Comparison of ENCODE assay signal across 12 cellular contexts in genomic region chr15:64847876-64848716, GRCh38. TPM values are rescaled to one million over a fixed set of nuclear protein-coding genes. Genes with fewer than 3 reads are reported as not detected.
DNase-seq lines count a peak whose midpoint lies in the region; ATAC-seq, FAIRE-seq and TF ChIP-seq lines count a peak whose summit lies in the region.
"Had no signal": no experiment of that assay in that cellular context is flagged by ENCODE, and none has a peak within 500 bp of the region (broad histone marks: within the 10 kb centered on the region; RNA-seq: fewer than 3 reads in every experiment).

No MANE protein-coding gene starts in this region.

- peaks cover 60% of the 10 kb centered on the region for H3K79me2 ChIP-seq in keratinocyte (ENCODE audit: control insufficient read depth, insufficient read depth, low read length)

- peak overlapping the region; percentile 73 for H3K4me2 ChIP-seq in keratinocyte (ENCODE audit: control insufficient read depth, extremely low read depth, insufficient read depth, low read depth, low read length)

- H3K4me3 ChIP-seq in keratinocyte (ENCODE audit: control insufficient read depth in 2 of 3, extremely low read depth in 1 of 3, insufficient read depth in 2 of 3, low read depth in 1 of 3, low read length in 3 of 3) (no peak overlapping the region), brain microvascular endothelial cell (ENCODE audit: low read depth, low read length) (no peak overlapping the region)

- dilution Hi-C loops in keratinocyte (cut with MboI; ENCODE audit: extremely low pct_ligation_motif_present, low sequenced_read_pairs), result no loop called here

- no peaks in the 10 kb centered on the region for H3K27me3 ChIP-seq in keratinocyte (ENCODE audit: control insufficient read depth, extremely low read depth, insufficient read depth, low read length)
- no peaks in the 10 kb centered on the region for H3K27me3 ChIP-seq in brain microvascular endothelial cell (replicated peaks)

- peaks cover 4% of the 10 kb centered on the region for H3K9me1 ChIP-seq in keratinocyte (ENCODE audit: control insufficient read depth, extremely low read depth, insufficient read depth, low read length)

- peaks cover 51% of the 10 kb centered on the region for H3K4me1 Mint-ChIP-seq in activated CD4-positive, alpha-beta T cell treated with anti-CD3 and anti-CD28 coated beads for 36 hours
- peaks cover 48 to 73% (median 67%) of the 10 kb centered on the region in 3 donors for H3K4me1 Mint-ChIP-seq in T-cell
- H3K4me1 Mint-ChIP-seq in stimulated activated memory B cell treated with anti-CD40 and anti-IgM and Interleukin-4, amounts not matched to agents 10 μg/mL and 1 μg/mL and 100 μg/mL, for 72 hours, result peaks cover 77% of the 10 kb centered on the region

- peaks cover 18% of the 10 kb centered on the region for H3K36me3 Mint-ChIP-seq in activated CD4-positive, alpha-beta T cell treated with anti-CD3 and anti-CD28 coated beads for 36 hours (ENCODE audit: low read depth)
- H3K36me3 Mint-ChIP-seq in T-cell, result peaks cover 23% of the 10 kb centered on the region
- peaks cover 33% of the 10 kb centered on the region for H3K36me3 Mint-ChIP-seq in stimulated activated memory B cell treated with anti-CD40 and anti-IgM and Interleukin-4, amounts not matched to agents 10 μg/mL and 1 μg/mL and 100 μg/mL, for 72 hours

- no peaks in the 10 kb centered on the region for H3K27me3 Mint-ChIP-seq in activated CD4-positive, alpha-beta T cell treated with anti-CD3 and anti-CD28 coated beads for 36 hours
- H3K27me3 Mint-ChIP-seq in T-cell, result no peaks in the 10 kb centered on the region
- no peaks in the 10 kb centered on the region for H3K27me3 Mint-ChIP-seq in stimulated activated memory B cell treated with anti-CD40 and anti-IgM and Interleukin-4, amounts not matched to agents 10 μg/mL and 1 μg/mL and 100 μg/mL, for 72 hours

- H3K9me3 ChIP-seq in keratinocyte (ENCODE audit: control insufficient read depth, low read depth, low read length), result no peaks in the 10 kb centered on the region

- H3K27ac ChIP-seq in keratinocyte (ENCODE audit: control insufficient read depth, insufficient read depth, low read length) (peak overlapping the region; percentile 29), brain microvascular endothelial cell (no peak overlapping the region)

- H2AFZ ChIP-seq in keratinocyte (ENCODE audit: control insufficient read depth, low read length), result no peak overlapping the region

- no peaks in the 10 kb centered on the region for H4K20me1 ChIP-seq in keratinocyte (ENCODE audit: control insufficient read depth, extremely low read depth, insufficient read depth, low read length)

- ATAC-seq in activated CD4-positive, alpha-beta T cell treated with anti-CD3 and anti-CD28 coated beads for 36 hours, result no peak
- ATAC-seq in T-cell (replicated peaks in 1 of 4) (no peak), sciatic nerve (no peak)
- no peak for ATAC-seq in stimulated activated memory B cell treated with anti-CD40 and anti-IgM and Interleukin-4, amounts not matched to agents 10 μg/mL and 1 μg/mL and 100 μg/mL, for 72 hours

- peaks cover 61% of the 10 kb centered on the region for H3K4me1 ChIP-seq in keratinocyte (ENCODE audit: control insufficient read depth, extremely low read depth, insufficient read depth, low read length)

- FAIRE-seq in keratinocyte (lab: Jason Lieb, UNC), result no peak

- H3K4me3 Mint-ChIP-seq in activated CD4-positive, alpha-beta T cell treated with anti-CD3 and anti-CD28 coated beads for 36 hours, result no peak overlapping the region
- H3K4me3 Mint-ChIP-seq in T-cell, result no peak overlapping the region
- H3K4me3 Mint-ChIP-seq in stimulated activated memory B cell treated with anti-CD40 and anti-IgM and Interleukin-4, amounts not matched to agents 10 μg/mL and 1 μg/mL and 100 μg/mL, for 72 hours, result no peak overlapping the region

- TF ChIP-seq CTCF in keratinocyte (optimal IDR thresholded peaks at IDR 0.05 in 1 of 3, IDR thresholded peaks at IDR 0.05 in 1 of 3, conservative IDR thresholded peaks at IDR 0.05 in 1 of 3; ENCODE audit: extremely low read depth in 1 of 3, insufficient read depth in 2 of 3, low read length in 3 of 3) (no peak), brain microvascular endothelial cell (IDR thresholded peaks at IDR 0.05; ENCODE audit: low read depth, low read length, missing control alignments) (no peak)

- no peak overlapping the region for H3K9ac ChIP-seq in keratinocyte (ENCODE audit: control insufficient read depth, extremely low read depth, insufficient read depth, low read length)

- in situ Hi-C loops in brain microvascular endothelial cell (cut with HindIII; ENCODE audit: low pct_ligation_motif_present, low sequenced_read_pairs), result no loop called here

- H3K9me3 Mint-ChIP-seq in activated CD4-positive, alpha-beta T cell treated with anti-CD3 and anti-CD28 coated beads for 36 hours (ENCODE audit: low read depth), result no peaks in the 10 kb centered on the region
- H3K9me3 Mint-ChIP-seq in T-cell, result no peaks in the 10 kb centered on the region
- no peaks in the 10 kb centered on the region for H3K9me3 Mint-ChIP-seq in stimulated activated memory B cell treated with anti-CD40 and anti-IgM and Interleukin-4, amounts not matched to agents 10 μg/mL and 1 μg/mL and 100 μg/mL, for 72 hours

- CTCF ChIA-PET in activated CD4-positive, alpha-beta T cell treated with anti-CD3 and anti-CD28 coated beads for 36 hours (lab: Charles Lee), result interaction anchor here (0.7 kb wide), 1 partner anchor 13 kb away, joined by 4 read pairs; no protein-coding TSS in a partner anchor
- CTCF ChIA-PET in T-cell (lab: Charles Lee), result interaction anchor here (0.5 to 1.2 kb wide), 3 partner anchors 22 to 320 kb away, joined by 3 to 5 read pairs (median 3); partner anchors contain the start of gene PIF1 (in 1 of the 2)

- POLR2A ChIA-PET in activated CD4-positive, alpha-beta T cell treated with anti-CD3 and anti-CD28 coated beads for 36 hours (lab: Charles Lee), result interaction anchor here (0.6 kb wide), 1 partner anchor 664 kb away, joined by 3 read pairs; no protein-coding TSS in a partner anchor
- POLR2A ChIA-PET in T-cell (lab: Charles Lee), result interaction anchor here in 1 of 2 donors (0.5 kb wide), 1 partner anchor 33 kb away, joined by 3 read pairs; no protein-coding TSS in a partner anchor

- intact Hi-C loops in activated CD4-positive, alpha-beta T cell treated with anti-CD3 and anti-CD28 coated beads for 36 hours (cut with DNase I, micrococcal nuclease), result no loop called here
- intact Hi-C loops in sciatic nerve (cut with DNase I), result no loop called here

- peak overlapping the region; percentile 22 for H3K27ac Mint-ChIP-seq in activated CD4-positive, alpha-beta T cell treated with anti-CD3 and anti-CD28 coated beads for 36 hours
- H3K27ac Mint-ChIP-seq in T-cell, result peak overlapping the region; percentile 3 to 59
- H3K27ac Mint-ChIP-seq in stimulated activated memory B cell treated with anti-CD40 and anti-IgM and Interleukin-4, amounts not matched to agents 10 μg/mL and 1 μg/mL and 100 μg/mL, for 72 hours, result peak overlapping the region; percentile 76

- no peak for DNase-seq in activated CD4-positive, alpha-beta T cell treated with anti-CD3 and anti-CD28 coated beads for 36 hours
- DNase-seq in activated CD4-positive, alpha-beta T cell treated with anti-CD3 and anti-CD28 coated beads, Interleukin-2, amount 50 U/mL, for 48 hours, result no peak
- DNase-seq in T-cell (no peak), keratinocyte (ENCODE audit: low read depth, low spot score) (no peak), brain microvascular endothelial cell (no peak), sciatic nerve (ENCODE audit: low spot score) (no peak), HuH-7.5 (ENCODE audit: low spot score) (no peak)
- DNase-seq: 8988T; effector memory CD4-positive, alpha-beta T cell; NCI-H1417 treated with DMSO at 0.1 percent for 48 hours; NCI-H345 had no signal

- H3K36me3 ChIP-seq in keratinocyte (ENCODE audit: control insufficient read depth in 2 of 2, extremely low read depth in 1 of 2, insufficient read depth in 2 of 2, low read length in 2 of 2), result peaks cover 0 to 11% of the 10 kb centered on the region in 2 experiments
- peaks cover 18% of the 10 kb centered on the region for H3K36me3 ChIP-seq in brain microvascular endothelial cell (replicated peaks)

RNA-seq across cellular contexts. Expression of gene PLEKHO2, which starts 6.4 kb away (rescaled TPM):
- 10 to 100 TPM; 11.4 to 13.3 TPM for total RNA-seq in activated CD4-positive, alpha-beta T cell treated with anti-CD3 and anti-CD28 coated beads for 36 hours
- total RNA-seq in T-cell (10 to 100 TPM in 4 of 5 donors, 1 to 10 TPM in 1; 9.2 to 22.7 (median 17.1) TPM), sciatic nerve (62.9 TPM)
- 8.8 to 12.0 TPM (median 11.2 TPM) in 3 replicates for polyA plus RNA-seq in keratinocyte
- 1.0 TPM for polyA plus RNA-seq in keratinocyte (2011; ENCODE audit: low read depth)
- polyA plus RNA-seq in keratinocyte (2011; cell fraction: cytosol; rRNA removed), result 8.1 and 9.4 TPM in 2 replicates
- polyA plus RNA-seq in keratinocyte (2011; cell fraction: nucleus; rRNA removed), result 14.6 and 17.0 TPM in 2 replicates
- 4.9 and 11.6 TPM in 2 replicates for polyA plus RNA-seq in keratinocyte (2012; ENCODE audit: low replicate concordance)
- polyA minus RNA-seq in keratinocyte, result 11.8 to 17.8 TPM (median 12.1 TPM) in 3 replicates
- polyA minus RNA-seq in keratinocyte (2011; cell fraction: cytosol; rRNA and poly(A)+ RNA removed), result 11.7 TPM
- 11.0 and 13.6 TPM in 2 replicates for polyA minus RNA-seq in keratinocyte (2011; cell fraction: nucleus; rRNA and poly(A)+ RNA removed)

RNA-seq across cellular contexts. Expression of gene PIF1, which starts 22.6 kb away (rescaled TPM):
- total RNA-seq in activated CD4-positive, alpha-beta T cell treated with anti-CD3 and anti-CD28 coated beads for 36 hours, result 10 to 100 TPM; 30.0 to 36.3 TPM
- total RNA-seq in T-cell (1 to 10 TPM in 3 of 5 donors, under 1 TPM in 2; 0.88 to 4.1 (median 1.1) TPM), sciatic nerve (0.76 TPM)
- 2.3 to 7.6 TPM (median 6.2 TPM) in 3 replicates for polyA plus RNA-seq in keratinocyte
- polyA plus RNA-seq in keratinocyte (2011; ENCODE audit: low read depth), result not detected
- 0.44 and 0.75 TPM in 2 replicates for polyA plus RNA-seq in keratinocyte (2011; cell fraction: cytosol; rRNA removed)
- 7.1 and 7.3 TPM in 2 replicates for polyA plus RNA-seq in keratinocyte (2011; cell fraction: nucleus; rRNA removed)
- polyA plus RNA-seq in keratinocyte (2012; ENCODE audit: low replicate concordance), result 4.9 TPM in 1 of 2 replicates, not detected in the other
- 1.1 to 9.9 TPM (median 3.0 TPM) in 3 replicates for polyA minus RNA-seq in keratinocyte
- polyA minus RNA-seq in keratinocyte (2011; cell fraction: cytosol; rRNA and poly(A)+ RNA removed), result 6.9 TPM
- 0.63 and 1.4 TPM in 2 replicates for polyA minus RNA-seq in keratinocyte (2011; cell fraction: nucleus; rRNA and poly(A)+ RNA removed)

Comparison
In these comparisons a context has a peak if more than half of its experiments do, and no peak if none do; other contexts are left out.
1. H3K27ac Mint-ChIP-seq: peak in every context shown above with its lines; median percentile 76 in stimulated activated memory B cell treated with anti-CD40 and anti-IgM and Interleukin-4, amounts not matched to agents 10 μg/mL and 1 μg/mL and 100 μg/mL, for 72 hours; 31 in T-cell; 22 in activated CD4-positive, alpha-beta T cell treated with anti-CD3 and anti-CD28 coated beads for 36 hours.
2. RNA of gene PIF1, which starts 22.6 kb away (total RNA-seq): 30.0 to 36.3 TPM in activated CD4-positive, alpha-beta T cell treated with anti-CD3 and anti-CD28 coated beads for 36 hours; 0.88 to 4.1 TPM in T-cell and 0.76 TPM in sciatic nerve (single experiment); every median in the first group is over 4 times any median in the second.